24 cellular contexts compared by ENCODE assay signal in genomic region chr7:50807026-50807730, GRCh38. TPM values are rescaled to one million over a fixed set of nuclear protein-coding genes. Genes with fewer than 3 reads are reported as not detected.
A peak's percentile ranks its signal among the peaks of the same experiment; 100 is the strongest.
DNase-seq lines count a peak whose midpoint lies in the region; TF ChIP-seq lines count a peak whose summit lies in the region.
"Had no signal": no experiment of that assay in that cellular context is flagged by ENCODE, and none has a peak within 500 bp of the region (broad histone marks: within the 10 kb centered on the region; RNA-seq: fewer than 3 reads in every experiment).

No MANE protein-coding gene starts in this region.

- H3K27ac ChIP-seq in brain microvascular endothelial cell = no peak overlapping the region
- no peak overlapping the region for H3K27ac ChIP-seq in testis
- H3K27ac ChIP-seq: breast epithelium, colonic mucosa had no signal

- TF ChIP-seq POLR2A in testis (IDR thresholded peaks at IDR 0.05) = no peak

- intact Hi-C loops in testis (cut with DNase I; ENCODE audit: low total_unique reads) = no loop called here

- H3K4me1 ChIP-seq in testis = no peaks in the 10 kb centered on the region
- H3K4me1 ChIP-seq: breast epithelium, colonic mucosa had no signal

- H3K4me3 Mint-ChIP-seq in HFFc6 = no peak overlapping the region
- H3K4me3 Mint-ChIP-seq: activated CD8-positive, alpha-beta T cell treated with anti-CD3 and anti-CD28 coated beads, Interleukin-2, amount 10 ng/mL, durations not matched to agents 7 days and 5 days; activated naive CD4-positive, alpha-beta T cell treated with anti-CD3 and anti-CD28 coated beads for 36 hours; B cell; CD4-positive, alpha-beta memory T cell; natural killer cell; stimulated activated effector memory CD8-positive, alpha-beta T cell treated with anti-CD3 and anti-CD28 coated beads, Interleukin-12 subunit alpha, Interleukin-12 subunit beta, amount 100 ng/mL, for 72 hours had no signal

- H3K4me3 ChIP-seq in MG63 (no peak overlapping the region), brain microvascular endothelial cell (ENCODE audit: low read depth, low read length) (no peak overlapping the region), testis (no peak overlapping the region)
- H3K4me3 ChIP-seq: breast epithelium, colonic mucosa had no signal

- H3K27ac Mint-ChIP-seq in HFFc6 = no peak overlapping the region
- H3K27ac Mint-ChIP-seq: activated CD8-positive, alpha-beta T cell treated with anti-CD3 and anti-CD28 coated beads, Interleukin-2, amount 10 ng/mL, durations not matched to agents 7 days and 5 days; activated naive CD4-positive, alpha-beta T cell treated with anti-CD3 and anti-CD28 coated beads for 36 hours; B cell; CD4-positive, alpha-beta memory T cell; natural killer cell; stimulated activated effector memory CD8-positive, alpha-beta T cell treated with anti-CD3 and anti-CD28 coated beads, Interleukin-12 subunit alpha, Interleukin-12 subunit beta, amount 100 ng/mL, for 72 hours had no signal

- H3K9me3 Mint-ChIP-seq in HFFc6 = no peaks in the 10 kb centered on the region
- H3K9me3 Mint-ChIP-seq: activated naive CD4-positive, alpha-beta T cell treated with anti-CD3 and anti-CD28 coated beads for 36 hours; CD4-positive, alpha-beta memory T cell; natural killer cell; stimulated activated effector memory CD8-positive, alpha-beta T cell treated with anti-CD3 and anti-CD28 coated beads, Interleukin-12 subunit alpha, Interleukin-12 subunit beta, amount 100 ng/mL, for 72 hours had no signal

- H3K36me3 Mint-ChIP-seq in HFFc6 (ENCODE audit: low read depth) = no peaks in the 10 kb centered on the region
- H3K36me3 Mint-ChIP-seq: CD4-positive, alpha-beta memory T cell; natural killer cell; stimulated activated effector memory CD8-positive, alpha-beta T cell treated with anti-CD3 and anti-CD28 coated beads, Interleukin-12 subunit alpha, Interleukin-12 subunit beta, amount 100 ng/mL, for 72 hours had no signal

- H3K27me3 ChIP-seq in MG63 (no peaks in the 10 kb centered on the region), brain microvascular endothelial cell (replicated peaks) (no peaks in the 10 kb centered on the region), testis (no peaks in the 10 kb centered on the region)
- H3K27me3 ChIP-seq: breast epithelium, colonic mucosa had no signal

- WGBS in testis, 2 donors = 83 to 88% methylated on average over 10 to 14 of the region's 14 CpGs

- peaks cover 34% of the 10 kb centered on the region for H3K27me3 Mint-ChIP-seq in HFFc6 (ENCODE audit: insufficient read depth)

- no peaks in the 10 kb centered on the region for H3K36me3 ChIP-seq in MG63
- no peaks in the 10 kb centered on the region for H3K36me3 ChIP-seq in brain microvascular endothelial cell (replicated peaks)
- H3K36me3 ChIP-seq in testis (ENCODE audit: low read depth, missing control alignments) = no peaks in the 10 kb centered on the region
- H3K36me3 ChIP-seq: breast epithelium, colonic mucosa had no signal

- TF ChIP-seq CTCF in brain microvascular endothelial cell (IDR thresholded peaks at IDR 0.05; ENCODE audit: low read depth, low read length, missing control alignments) (no peak), testis (IDR thresholded peaks at IDR 0.05) (no peak), HFFc6 (IDR thresholded peaks at IDR 0.05) (no peak)

- H3K4me1 Mint-ChIP-seq in HFFc6 (ENCODE audit: low read depth) = peaks cover 27% of the 10 kb centered on the region
- H3K4me1 Mint-ChIP-seq: B cell; CD4-positive, alpha-beta memory T cell; natural killer cell; stimulated activated effector memory CD8-positive, alpha-beta T cell treated with anti-CD3 and anti-CD28 coated beads, Interleukin-12 subunit alpha, Interleukin-12 subunit beta, amount 100 ng/mL, for 72 hours had no signal

- in situ Hi-C loops in brain microvascular endothelial cell (cut with HindIII; ENCODE audit: low pct_ligation_motif_present, low sequenced_read_pairs) = no loop called here

- DNase-seq in EH (ENCODE audit: low read depth) (peak; percentile 55), MG63 (peak; percentile 47), brain microvascular endothelial cell (peak; percentile 64), kidney tubule cell (ENCODE audit: low spot score) (peak; percentile 91), dedifferentiated amniotic fluid mesenchymal stem cell (ENCODE audit: extremely low spot score) (no peak), testis (no peak), HFFc6 (no peak), NCI-H2029 treated with DMSO at 0.1 percent for 48 hours (lab: John Stamatoyannopoulos, UW) (no peak)
- DNase-seq: activated CD8-positive, alpha-beta T cell treated with anti-CD3 and anti-CD28 coated beads, Interleukin-2, amount 10 ng/mL, durations not matched to agents 7 days and 5 days; activated naive CD4-positive, alpha-beta T cell treated with anti-CD3 and anti-CD28 coated beads for 36 hours; CD4-positive, alpha-beta memory T cell; colonic mucosa; effector CD8-positive, alpha-beta T cell; kidney; natural killer cell; NCI-H1105; NCI-H2029; NCI-H526; SHP77 treated with DMSO at 0.1 percent for 48 hours; T-helper 2 cell; trophoblast cell had no signal

- no peaks in the 10 kb centered on the region; the same call in 1 of the 2 replicates for H3K9me3 ChIP-seq in MG63
- H3K9me3 ChIP-seq in testis = no peaks in the 10 kb centered on the region
- H3K9me3 ChIP-seq: breast epithelium, colonic mucosa had no signal

RNA-seq across cellular contexts. Expression of gene GRB10, which starts 24.5 kb away (rescaled TPM):
- total RNA-seq in MG63 (2014; rRNA removed; shearing (Covaris generic); ENCODE audit: low replicate concordance) = 27.5 and 33.1 TPM in 2 replicates
- total RNA-seq in testis = 10 to 100 TPM; 57.7 to 81.9 TPM
- polyA plus RNA-seq in testis (ENCODE audit: insufficient read depth, low read depth, low replicate concordance) = 54.0 TPM
- total RNA-seq in HFFc6 (2021; fragmentation: NEBNext Ultra II Directional; extraction: Animal tissue kit (Norgen Biotek cat#: 25700)) = 10 to 100 TPM; 13.6 to 17.8 (median 14.8) TPM
- total RNA-seq: B cell had no signal

Comparison
In these comparisons a context has a peak if more than half of its experiments do, and no peak if none do; other contexts are left out.
1. DNase-seq: peak in EH (single experiment), MG63 (single experiment), brain microvascular endothelial cell (single experiment) and kidney tubule cell (single experiment); none in dedifferentiated amniotic fluid mesenchymal stem cell (single experiment), testis (single experiment), HFFc6 (single experiment) and NCI-H2029 treated with DMSO at 0.1 percent for 48 hours (single experiment).